Comparison of ENCODE assay signal across 8 cellular contexts in the genomic region with DNA sequence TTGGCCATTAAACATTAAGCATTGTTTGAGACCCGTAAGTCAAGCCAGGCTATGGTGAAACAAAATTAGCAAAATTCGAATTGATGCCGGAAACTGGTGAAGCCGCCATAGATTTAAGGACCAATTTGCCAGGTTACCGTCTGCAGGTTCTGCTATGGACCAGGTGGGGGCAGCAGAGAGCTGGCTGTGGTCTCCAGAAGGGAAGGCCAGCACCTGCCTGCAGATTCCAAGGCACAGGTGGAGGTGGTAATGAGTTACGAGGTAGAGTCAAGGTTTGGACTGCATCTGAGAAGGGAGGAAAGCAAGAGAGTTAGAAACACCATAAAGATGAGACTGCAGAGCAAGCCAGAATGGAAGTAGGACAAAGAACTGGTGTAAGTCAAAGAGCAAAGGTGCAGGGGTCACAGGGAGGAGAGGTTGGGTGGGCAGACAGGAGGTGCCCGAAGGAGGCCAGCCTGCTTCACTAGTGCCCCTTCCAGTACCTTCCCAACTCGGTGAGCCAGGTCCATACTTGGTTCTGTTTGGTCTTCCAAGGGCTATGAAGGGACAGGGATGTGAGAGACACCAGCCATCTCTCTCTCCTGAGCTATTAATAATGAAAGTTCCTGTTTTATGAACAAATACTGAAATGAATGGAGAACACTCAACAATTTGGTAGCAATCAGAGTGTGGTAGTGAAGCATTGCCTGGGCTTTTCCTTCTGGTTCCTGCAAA.
A peak's percentile ranks its signal among the peaks of the same experiment; 100 is the strongest.
DNase-seq lines count a peak whose midpoint lies in the region; ATAC-seq lines count a peak whose summit lies in the region.

No MANE protein-coding gene starts in this region.

- ATAC-seq in GM21515 (IDR thresholded peaks at IDR 0.05; ENCODE audit: unreplicated experiment): peak; percentile 98

- DNase-seq in GM03348 (ENCODE audit: low spot score) (peak; percentile 43), HPDE6-E6E7 (ENCODE audit: extremely low spot score) (peak; percentile 71), SKM-1 (lab: John Stamatoyannopoulos, UW; ENCODE audit: unreplicated experiment) (peak; percentile 12), amniotic stem cell (lab: John Stamatoyannopoulos, UW) (peak; percentile 2), islet precursor cell (peak; percentile 73), HCEC 1CT (no peak)
- peak; percentile 17 to 43 (median 22) for DNase-seq in stimulated activated CD4-positive, alpha-beta T cell treated with anti-CD3 and anti-CD28 coated beads, TNF-alpha, amount 100 ng/mL, for 24 hours (ENCODE audit: low read depth in 3 of 3)
